Comparison of ENCODE assay signal across 11 cellular contexts in genomic region chr5:36529142-36529541, GRCh38.
"Had no signal": no experiment of that assay in that cellular context is flagged by ENCODE, and none has a peak within 500 bp of the region (broad histone marks: within the 10 kb centered on the region; RNA-seq: fewer than 3 reads in every experiment).

No MANE protein-coding gene starts in this region.

- ATAC-seq: activated T-cell treated with anti-CD3 and anti-CD28 coated beads, Interleukin-2, amount 50 U/mL, for 4 hours had no signal

- DNase-seq: activated CD4-positive, alpha-beta memory T cell treated with anti-CD3 and anti-CD28 coated beads for 36 hours; activated gamma-delta T cell; activated T-cell treated with anti-CD3 and anti-CD28 coated beads, Interleukin-2, amount 50 U/mL, for 4 hours; amygdala; erythroblast; lower lobe of right lung; midbrain; ovary; sigmoid colon; stimulated activated CD4-positive, alpha-beta T cell treated with anti-CD3 and anti-CD28 coated beads, Interleukin-12 subunit alpha, Interleukin-12 subunit beta, amount 100 ng/mL, for 4 hours; stimulated activated naive CD4-positive, alpha-beta T cell treated with Interleukin-2 at 50 U/mL for 16 hours had no signal
